ENCODE assay signal across 14 cellular contexts in genomic region chr19:49857834-49858590, GRCh38. TPM values are rescaled to one million over a fixed set of nuclear protein-coding genes. Genes with fewer than 3 reads are reported as not detected.
DNase-seq lines count a peak whose midpoint lies in the region; ATAC-seq and TF ChIP-seq lines count a peak whose summit lies in the region.
"Had no signal": no experiment of that assay in that cellular context is flagged by ENCODE, and none has a peak within 500 bp of the region (broad histone marks: within the 10 kb centered on the region; RNA-seq: fewer than 3 reads in every experiment).

No MANE protein-coding gene starts in this region.

- POLR2A ChIA-PET in Panc1 (lab: Charles Lee): no interaction called here

- no peaks in the 10 kb centered on the region for H3K27me3 ChIP-seq in Panc1 (ENCODE audit: control insufficient read depth, insufficient read depth, low read length)

- DNase-seq in DMS53 (lab: John Stamatoyannopoulos, UW) (peak; percentile 30), DMS53 treated with DMSO at 0.1 percent for 48 hours (lab: John Stamatoyannopoulos, UW; ENCODE audit: unreplicated experiment) (no peak), Panc1 (ENCODE audit: low read depth, low spot score) (no peak), erythroblast (lab: John Stamatoyannopoulos, UW) (no peak), NCI-H2081 (lab: John Stamatoyannopoulos, UW) (no peak), NCI-H510A treated with DMSO at 0.1 percent for 48 hours (lab: John Stamatoyannopoulos, UW) (no peak)
- DNase-seq in stimulated activated effector memory CD8-positive, alpha-beta T cell treated with anti-CD3 and anti-CD28 coated beads, Interleukin-12 subunit alpha, Interleukin-12 subunit beta, amount 100 ng/mL, for 72 hours (ENCODE audit: low spot score in 2 of 2): no peak
- DNase-seq: activated naive CD8-positive, alpha-beta T cell treated with anti-CD3 and anti-CD28 coated beads, Interleukin-2, amount 10 ng/mL, durations not matched to agents 7 days and 5 days; dermis blood vessel endothelial cell; NCI-H2171; T-helper 9 cell had no signal

- no peak overlapping the region for H3K4me3 Mint-ChIP-seq in stimulated activated effector memory CD8-positive, alpha-beta T cell treated with anti-CD3 and anti-CD28 coated beads, Interleukin-12 subunit alpha, Interleukin-12 subunit beta, amount 100 ng/mL, for 72 hours
- H3K4me3 Mint-ChIP-seq: activated naive CD8-positive, alpha-beta T cell treated with anti-CD3 and anti-CD28 coated beads, Interleukin-2, amount 10 ng/mL, durations not matched to agents 7 days and 5 days; type B pancreatic cell had no signal

- in situ Hi-C loops in Panc1 (cut with HindIII; ENCODE audit: low pct_unique_long_range_greater_than_20kb, low sequenced_read_pairs): no loop called here

- peak; percentile 17 for TF ChIP-seq POLR2A in erythroblast (IDR thresholded peaks at IDR 0.05; ENCODE audit: low read length)

- no peaks in the 10 kb centered on the region for H3K9me3 ChIP-seq in Panc1 (ENCODE audit: control insufficient read depth, insufficient read depth, low read depth, low read length)

- H3K27ac ChIP-seq in Panc1 (ENCODE audit: low read length): peak overlapping the region; percentile 70; the same call in 1 of the 2 replicates
- H3K27ac ChIP-seq: HL-60 had no signal

- CTCF ChIA-PET in Panc1 (lab: Charles Lee): no interaction called here

- peak overlapping the region; percentile 61 for H3K27ac Mint-ChIP-seq in stimulated activated effector memory CD8-positive, alpha-beta T cell treated with anti-CD3 and anti-CD28 coated beads, Interleukin-12 subunit alpha, Interleukin-12 subunit beta, amount 100 ng/mL, for 72 hours
- H3K27ac Mint-ChIP-seq: activated naive CD8-positive, alpha-beta T cell treated with anti-CD3 and anti-CD28 coated beads, Interleukin-2, amount 10 ng/mL, durations not matched to agents 7 days and 5 days had no signal

- intact Hi-C loops in Panc1 (cut with micrococcal nuclease; ENCODE audit: unreplicated experiment): no loop called here

- H3K4me1 ChIP-seq in Panc1 (ENCODE audit: control insufficient read depth, insufficient read depth, low read length): peaks cover 42% of the 10 kb centered on the region

- ATAC-seq in Panc1: peak; percentile 26
- no peak for ATAC-seq in stimulated activated effector memory CD8-positive, alpha-beta T cell treated with anti-CD3 and anti-CD28 coated beads, Interleukin-12 subunit alpha, Interleukin-12 subunit beta, amount 100 ng/mL, for 72 hours
- no peak for ATAC-seq in HG03039 (IDR thresholded peaks at IDR 0.05; ENCODE audit: unreplicated experiment)

- peaks cover 9% of the 10 kb centered on the region for H3K4me1 Mint-ChIP-seq in stimulated activated effector memory CD8-positive, alpha-beta T cell treated with anti-CD3 and anti-CD28 coated beads, Interleukin-12 subunit alpha, Interleukin-12 subunit beta, amount 100 ng/mL, for 72 hours

- H3K4me3 ChIP-seq in Panc1 (ENCODE audit: low read depth in 2 of 2, low read length in 2 of 2): no peak overlapping the region

- peak; percentile 51 for TF ChIP-seq CTCF in Panc1 (IDR thresholded peaks at IDR 0.05)

- no TSS peak for BruUV-seq in Panc1 (replicated peaks; lab: Mats Ljungman, UMichigan)

- H3K36me3 ChIP-seq in Panc1 (ENCODE audit: control insufficient read depth, insufficient read depth, low read length): no peaks in the 10 kb centered on the region

- no peaks in the 10 kb centered on the region for H3K9me3 Mint-ChIP-seq in stimulated activated effector memory CD8-positive, alpha-beta T cell treated with anti-CD3 and anti-CD28 coated beads, Interleukin-12 subunit alpha, Interleukin-12 subunit beta, amount 100 ng/mL, for 72 hours
- H3K9me3 Mint-ChIP-seq: activated naive CD8-positive, alpha-beta T cell treated with anti-CD3 and anti-CD28 coated beads, Interleukin-2, amount 10 ng/mL, durations not matched to agents 7 days and 5 days; type B pancreatic cell had no signal

- peaks cover 94% of the 10 kb centered on the region for H3K36me3 Mint-ChIP-seq in stimulated activated effector memory CD8-positive, alpha-beta T cell treated with anti-CD3 and anti-CD28 coated beads, Interleukin-12 subunit alpha, Interleukin-12 subunit beta, amount 100 ng/mL, for 72 hours

RNA-seq across cellular contexts. Expression of gene PTOV1, which starts 7.1 kb away (rescaled TPM):
- 114 TPM for total RNA-seq in Panc1 (2021; ENCODE audit: unreplicated experiment)
- polyA plus RNA-seq in Panc1 (2012; ENCODE audit: insufficient read length): 273 TPM

RNA-seq across cellular contexts. Expression of gene PNKP, which starts 9.4 kb away (rescaled TPM):
- 76.7 TPM for total RNA-seq in Panc1 (2021; ENCODE audit: unreplicated experiment)
- polyA plus RNA-seq in Panc1 (2012; ENCODE audit: insufficient read length): 59.6 TPM

RNA-seq across cellular contexts. Expression of gene AKT1S1, which starts 19.1 kb away (rescaled TPM):
- total RNA-seq in Panc1 (2021; ENCODE audit: unreplicated experiment): 92.8 TPM
- polyA plus RNA-seq in Panc1 (2012; ENCODE audit: insufficient read length): 112 TPM

RNA-seq across cellular contexts. Expression of gene TBC1D17, which starts 19.5 kb away (rescaled TPM):
- 43.2 TPM for total RNA-seq in Panc1 (2021; ENCODE audit: unreplicated experiment)
- polyA plus RNA-seq in Panc1 (2012; ENCODE audit: insufficient read length): 68.0 TPM

RNA-seq across cellular contexts. Expression of gene IL4I1, which starts 38.7 kb away (rescaled TPM):
- 1.5 TPM for total RNA-seq in Panc1 (2021; ENCODE audit: unreplicated experiment)
- 2.1 TPM for polyA plus RNA-seq in Panc1 (2012; ENCODE audit: insufficient read length)
